ENCODE assay signal across 8 cellular contexts in genomic region chr6:34657307-34657978, GRCh38. TPM values are rescaled to one million over a fixed set of nuclear protein-coding genes. Genes with fewer than 3 reads are reported as not detected.
DNase-seq lines count a peak whose midpoint lies in the region; ATAC-seq, FAIRE-seq and TF ChIP-seq lines count a peak whose summit lies in the region.

No MANE protein-coding gene starts in this region.

- 0 to 6% (median 3%) methylated on average over 2 of the region's 2 CpGs for WGBS in spleen, 5 donors

- ATAC-seq in HG02970 (IDR thresholded peaks at IDR 0.05; ENCODE audit: low FRiP score, unreplicated experiment) (no peak), HG02588 (IDR thresholded peaks at IDR 0.05; ENCODE audit: unreplicated experiment) (no peak)

- FAIRE-seq in keratinocyte (lab: Jason Lieb, UNC): peak; percentile 55

- TF ChIP-seq POLR2A in GM19099 (IDR thresholded peaks at IDR 0.05; ENCODE audit: extremely low read depth, insufficient read length, low read depth): peak; percentile 44
- no peak for TF ChIP-seq POLR2A in spleen (IDR thresholded peaks at IDR 0.05)

- H3K4me3 ChIP-seq in AG04450 (ENCODE audit: low read depth, low read length) (peak overlapping the region; percentile 59), brain microvascular endothelial cell (ENCODE audit: low read depth, low read length) (peak overlapping the region; percentile 44), keratinocyte (ENCODE audit: control insufficient read depth in 2 of 3, extremely low read depth in 1 of 3, insufficient read depth in 2 of 3, low read depth in 1 of 3, low read length in 3 of 3) (peak overlapping the region; percentile 10 to 71 (median 65)), spleen (peak overlapping the region in 6 of 8 donors; percentile 0 to 62 (median 28))

- peak overlapping the region; percentile 79 for H3K9ac ChIP-seq in keratinocyte (ENCODE audit: control insufficient read depth, extremely low read depth, insufficient read depth, low read length)

- in situ Hi-C loops in brain microvascular endothelial cell (cut with HindIII; ENCODE audit: low pct_ligation_motif_present, low sequenced_read_pairs): no loop called here

- dilution Hi-C loops in keratinocyte (cut with MboI; ENCODE audit: extremely low pct_ligation_motif_present, low sequenced_read_pairs): no loop called here

- CTCF ChIA-PET in AG04450 (lab: Charles Lee): interaction anchor here (1.1 kb wide), 2 partner anchors 12 to 48 kb away, joined by 4 read pairs; no protein-coding TSS in a partner anchor

- H3K36me3 ChIP-seq in brain microvascular endothelial cell (replicated peaks) (peaks cover 2% of the 10 kb centered on the region), keratinocyte (ENCODE audit: control insufficient read depth in 2 of 2, extremely low read depth in 1 of 2, insufficient read depth in 2 of 2, low read length in 2 of 2) (peaks cover 12 to 14% of the 10 kb centered on the region in 2 experiments), spleen (peaks cover 0 to 21% (median 8%) of the 10 kb centered on the region in 6 donors)

- peak; percentile 66 for DNase-seq in AG04450 (ENCODE audit: low read depth, low spot score)
- DNase-seq in NCI-H748 treated with DMSO at 0.1 percent for 48 hours (lab: John Stamatoyannopoulos, UW): peak; percentile 66
- peak; percentile 73 for DNase-seq in brain microvascular endothelial cell
- no peak for DNase-seq in keratinocyte (ENCODE audit: low read depth, low spot score)
- DNase-seq in spleen: no peak

- H3K4me1 ChIP-seq in keratinocyte (ENCODE audit: control insufficient read depth, extremely low read depth, insufficient read depth, low read length): peaks cover 34% of the 10 kb centered on the region
- H3K4me1 ChIP-seq in spleen: peaks cover 29 to 82% (median 45%) of the 10 kb centered on the region in 6 donors

- H3K4me2 ChIP-seq in keratinocyte (ENCODE audit: control insufficient read depth, extremely low read depth, insufficient read depth, low read depth, low read length): peak overlapping the region; percentile 99

- peak overlapping the region; percentile 96 for H3K27ac ChIP-seq in AG04450 (ENCODE audit: low read depth, low read length)
- peak overlapping the region; percentile 97 for H3K27ac ChIP-seq in brain microvascular endothelial cell
- H3K27ac ChIP-seq in keratinocyte (ENCODE audit: control insufficient read depth, insufficient read depth, low read length): peak overlapping the region; percentile 95
- peak overlapping the region; percentile 83 to 92 (median 86) for H3K27ac ChIP-seq in spleen

- no peak for TF ChIP-seq CTCF in AG04450 (IDR thresholded peaks at IDR 0.05; ENCODE audit: low read depth, low read length)
- TF ChIP-seq CTCF in brain microvascular endothelial cell (IDR thresholded peaks at IDR 0.05; ENCODE audit: low read depth, low read length, missing control alignments): no peak
- TF ChIP-seq CTCF in keratinocyte (optimal IDR thresholded peaks at IDR 0.05 in 1 of 3, IDR thresholded peaks at IDR 0.05 in 1 of 3, conservative IDR thresholded peaks at IDR 0.05 in 1 of 3; ENCODE audit: extremely low read depth in 1 of 3, insufficient read depth in 2 of 3, low read length in 3 of 3): no peak
- no peak for TF ChIP-seq CTCF in spleen (IDR thresholded peaks at IDR 0.05 in 8 of 11, conservative IDR thresholded peaks at IDR 0.05 in 3 of 11)

- H2AFZ ChIP-seq in keratinocyte (ENCODE audit: control insufficient read depth, low read length): peak overlapping the region; percentile 49

- H3K27me3 ChIP-seq in AG04450 (ENCODE audit: control insufficient read depth, insufficient read depth, low read length): no peaks in the 10 kb centered on the region
- no peaks in the 10 kb centered on the region for H3K27me3 ChIP-seq in brain microvascular endothelial cell (replicated peaks)
- no peaks in the 10 kb centered on the region for H3K27me3 ChIP-seq in keratinocyte (ENCODE audit: control insufficient read depth, extremely low read depth, insufficient read depth, low read length)
- H3K27me3 ChIP-seq in spleen (replicated peaks in 1 of 7): no peaks in the 10 kb centered on the region

- H3K79me2 ChIP-seq in keratinocyte (ENCODE audit: control insufficient read depth, insufficient read depth, low read length): peaks cover 79% of the 10 kb centered on the region

- H3K9me1 ChIP-seq in keratinocyte (ENCODE audit: control insufficient read depth, extremely low read depth, insufficient read depth, low read length): no peaks in the 10 kb centered on the region

- H3K9me3 ChIP-seq in AG04450 (ENCODE audit: control insufficient read depth, insufficient read depth, low read length) (no peaks in the 10 kb centered on the region), keratinocyte (ENCODE audit: control insufficient read depth, low read depth, low read length) (no peaks in the 10 kb centered on the region), spleen (no peaks in the 10 kb centered on the region)

- POLR2A ChIA-PET in AG04450 (lab: Yijun Ruan, JAX): interaction anchor here (0.9 to 2.4 kb wide), 3 partner anchors 39 to 100 kb away, joined by 3 to 6 read pairs (median 6); partner anchors contain the start of genes ILRUN and SNRPC

- no peaks in the 10 kb centered on the region for H4K20me1 ChIP-seq in keratinocyte (ENCODE audit: control insufficient read depth, extremely low read depth, insufficient read depth, low read length)

- intact Hi-C loops in spleen (cut with DNase I; ENCODE audit: low total_unique reads): no loop called here

RNA-seq across cellular contexts. Expression of gene ILRUN, which starts 39.1 kb away (rescaled TPM):
- polyA plus RNA-seq in AG04450 (2011; rRNA removed) (53.2 and 57.0 TPM in 2 replicates), keratinocyte (54.2 to 64.1 TPM (median 56.4 TPM) in 3 replicates), spleen (10 to 100 TPM; 14.6 to 44.3 (median 19.2) TPM)
- 67.2 and 72.2 TPM in 2 replicates for polyA minus RNA-seq in AG04450 (2011; rRNA and poly(A)+ RNA removed)
- polyA plus RNA-seq in keratinocyte (2011; ENCODE audit: low read depth): 50.2 TPM
- polyA plus RNA-seq in keratinocyte (2011; cell fraction: cytosol; rRNA removed): 58.2 and 69.3 TPM in 2 replicates
- polyA plus RNA-seq in keratinocyte (2011; cell fraction: nucleus; rRNA removed): 46.2 and 48.6 TPM in 2 replicates
- 65.0 and 69.0 TPM in 2 replicates for polyA plus RNA-seq in keratinocyte (2012; ENCODE audit: low replicate concordance)
- 85.9 to 97.5 TPM (median 87.4 TPM) in 3 replicates for polyA minus RNA-seq in keratinocyte
- polyA minus RNA-seq in keratinocyte (2011; cell fraction: cytosol; rRNA and poly(A)+ RNA removed): 59.7 TPM
- polyA minus RNA-seq in keratinocyte (2011; cell fraction: nucleus; rRNA and poly(A)+ RNA removed): 27.5 and 48.1 TPM in 2 replicates
- total RNA-seq in spleen: 10 to 100 TPM; 49.4 to 75.5 (median 64.2) TPM

Comparison
In these comparisons a context has a peak if more than half of its experiments do, and no peak if none do; other contexts are left out.
1. DNase-seq: peak in AG04450 (single experiment), NCI-H748 treated with DMSO at 0.1 percent for 48 hours (single experiment) and brain microvascular endothelial cell (single experiment); none in keratinocyte (single experiment) and spleen (single experiment).
2. Peak in every context shown above with its lines, with median percentiles within 50 percentile points of each other: H3K27ac ChIP-seq and H3K4me3 ChIP-seq.